1 cellular context compared by ENCODE assay signal in the genomic region with DNA sequence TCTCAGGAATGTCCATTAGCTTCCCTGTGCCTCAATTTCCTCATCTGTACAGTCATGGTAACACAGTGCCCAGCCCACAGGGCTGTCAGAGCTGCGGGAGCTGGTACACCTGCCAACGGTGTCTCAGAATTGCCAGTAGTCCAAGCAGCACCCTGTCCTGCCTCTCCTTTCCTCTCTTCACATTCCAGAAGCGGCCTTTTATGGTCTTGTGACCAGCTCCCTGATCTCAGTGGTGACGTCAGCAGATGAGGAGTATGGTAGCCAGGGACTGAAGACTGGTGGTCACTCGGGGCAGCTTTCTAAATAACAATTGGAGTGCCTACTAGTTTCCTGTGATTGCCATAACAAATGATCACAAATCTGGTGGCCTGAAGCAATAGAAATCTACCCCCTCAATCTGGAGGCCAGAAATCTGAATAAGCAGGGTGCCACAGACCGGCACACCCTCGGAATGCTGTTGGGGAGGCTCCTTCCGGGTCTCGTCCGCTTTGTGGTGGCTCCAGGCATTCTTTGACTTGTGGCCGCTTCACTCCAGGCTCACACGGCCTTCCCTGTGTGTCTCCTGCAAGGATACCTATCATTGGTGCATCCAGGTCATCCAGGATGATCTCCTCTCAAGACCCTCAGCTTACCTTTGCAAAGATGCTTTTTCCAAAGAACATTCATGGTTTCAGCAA.
TF ChIP-seq lines count a peak whose summit lies in the region.

No MANE protein-coding gene starts in this region.

TF ChIP-seq in H1, 55 proteins besides CTCF, POLR2A, EP300 and RAD21:
- TF ChIP-seq SRF (IDR thresholded peaks at IDR 0.05; ENCODE audit: low read depth, low read length), result peak; percentile 37; the same call in 1 of the 2 replicates
- no peak for TF ChIP-seq SAP30 (IDR thresholded peaks at IDR 0.05; ENCODE audit: insufficient read depth, insufficient replicate concordance, low read length)
